18 cellular contexts compared by ENCODE assay signal in the genomic region with DNA sequence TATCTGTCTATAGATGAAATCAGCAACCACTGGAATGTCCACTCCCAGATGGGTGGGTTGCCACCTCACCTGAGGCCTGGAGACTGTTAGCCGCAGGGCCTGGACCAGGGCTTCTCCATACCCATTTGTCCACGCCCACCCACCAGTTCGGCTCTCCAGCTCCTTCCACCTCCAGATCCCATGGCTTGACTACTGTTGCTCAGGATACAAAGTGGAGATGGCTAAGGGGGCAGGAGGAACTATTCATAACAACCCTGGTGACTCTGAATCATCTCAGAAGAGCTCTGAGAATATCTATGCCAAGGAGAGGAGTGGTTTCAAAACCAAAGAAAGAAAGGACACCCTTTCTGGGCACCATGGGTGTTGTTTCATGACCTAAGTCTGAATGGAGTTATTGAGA.
DNase-seq lines count a peak whose midpoint lies in the region; ATAC-seq and TF ChIP-seq lines count a peak whose summit lies in the region.
"Had no signal": no experiment of that assay in that cellular context is flagged by ENCODE, and none has a peak within 500 bp of the region (broad histone marks: within the 10 kb centered on the region; RNA-seq: fewer than 3 reads in every experiment).

No MANE protein-coding gene starts in this region.

- peak overlapping the region; percentile 48 for H3K4me2 ChIP-seq in BLaER1

- CTCF ChIA-PET in GM10248 (lab: Yijun Ruan, JAX) = interaction anchor here (0.7 kb wide), 1 partner anchor 11 kb away, joined by 3 read pairs; no protein-coding TSS in a partner anchor

- H3K4me1 ChIP-seq in BLaER1 = peaks cover 64% of the 10 kb centered on the region
- H3K4me1 ChIP-seq: testis had no signal

- intact Hi-C loops in sciatic nerve (cut with DNase I) = no loop called here
- intact Hi-C loops in left colon (cut with DNase I, micrococcal nuclease) = no loop called here

- no peaks in the 10 kb centered on the region for H4K20me1 ChIP-seq in BLaER1

- H3K4me3 ChIP-seq in BLaER1 (no peak overlapping the region), fibroblast of the aortic adventitia (ENCODE audit: low read depth, low read length) (no peak overlapping the region)
- H3K4me3 ChIP-seq: esophagus squamous epithelium, GM12878, testis had no signal

- H3K27ac ChIP-seq in BLaER1 = peak overlapping the region; percentile 45; the same call in 1 of the 2 replicates
- H3K27ac ChIP-seq: testis had no signal

- ATAC-seq in sciatic nerve (peak; percentile 22), left colon (no peak), HG03025 (IDR thresholded peaks at IDR 0.05; ENCODE audit: low FRiP score, unreplicated experiment) (no peak)
- ATAC-seq: GM12878, left ventricle myocardium superior had no signal

- POLR2A ChIA-PET in GM10248 (lab: Yijun Ruan, JAX) = no interaction called here

- H3K27me3 ChIP-seq in BLaER1 = no peaks in the 10 kb centered on the region
- H3K27me3 ChIP-seq: esophagus squamous epithelium, testis had no signal

- TF ChIP-seq CTCF in fibroblast of the aortic adventitia (IDR thresholded peaks at IDR 0.05; ENCODE audit: insufficient read depth, low read length) (no peak), GM10248 (IDR thresholded peaks at IDR 0.05; ENCODE audit: control extremely low read depth, extremely low read depth, low read depth, missing control alignments) (no peak)

- no peak overlapping the region for H3K9ac ChIP-seq in BLaER1

- no peaks in the 10 kb centered on the region for H3K9me3 ChIP-seq in BLaER1
- H3K9me3 ChIP-seq: esophagus squamous epithelium, testis had no signal

- peak; percentile 70 for DNase-seq in SW480 (ENCODE audit: low spot score)
- DNase-seq in fibroblast of the aortic adventitia (ENCODE audit: low read depth) = peak; percentile 20
- no peak for DNase-seq in sciatic nerve (ENCODE audit: low spot score)
- DNase-seq in GM10248 (ENCODE audit: extremely low spot score) = no peak
- no peak for DNase-seq in DMS79 treated with DMSO at 0.1 percent for 48 hours (lab: John Stamatoyannopoulos, UW)
- no peak for DNase-seq in left colon
- DNase-seq: activated CD8-positive, alpha-beta memory T cell treated with anti-CD3 and anti-CD28 coated beads for 24 hours; activated effector memory CD4-positive, alpha-beta T cell treated with anti-CD3 and anti-CD28 coated beads, Interleukin-2, amount 50 U/mL, for 16 hours; esophagus squamous epithelium; GOT3; left ventricle myocardium superior; NCI-H187; stimulated activated CD4-positive, alpha-beta T cell treated with anti-CD3 and anti-CD28 coated beads, Interleukin-2, amount 100 ng/mL, for 24 hours; T-helper 1 cell; testis had no signal

- H3K36me3 ChIP-seq in BLaER1 = 0 out of 2 replicates have a peak, but pooled peaks cover 6% of the 10 kb centered on the region

Comparison
In these comparisons a context has a peak if more than half of its experiments do, and no peak if none do; other contexts are left out.
1. DNase-seq: peak in SW480 (single experiment) and fibroblast of the aortic adventitia (single experiment); none in sciatic nerve (single experiment), GM10248 (single experiment), DMS79 treated with DMSO at 0.1 percent for 48 hours (single experiment) and left colon (0 of 2).